1 cellular context compared by ENCODE assay signal in the genomic region with DNA sequence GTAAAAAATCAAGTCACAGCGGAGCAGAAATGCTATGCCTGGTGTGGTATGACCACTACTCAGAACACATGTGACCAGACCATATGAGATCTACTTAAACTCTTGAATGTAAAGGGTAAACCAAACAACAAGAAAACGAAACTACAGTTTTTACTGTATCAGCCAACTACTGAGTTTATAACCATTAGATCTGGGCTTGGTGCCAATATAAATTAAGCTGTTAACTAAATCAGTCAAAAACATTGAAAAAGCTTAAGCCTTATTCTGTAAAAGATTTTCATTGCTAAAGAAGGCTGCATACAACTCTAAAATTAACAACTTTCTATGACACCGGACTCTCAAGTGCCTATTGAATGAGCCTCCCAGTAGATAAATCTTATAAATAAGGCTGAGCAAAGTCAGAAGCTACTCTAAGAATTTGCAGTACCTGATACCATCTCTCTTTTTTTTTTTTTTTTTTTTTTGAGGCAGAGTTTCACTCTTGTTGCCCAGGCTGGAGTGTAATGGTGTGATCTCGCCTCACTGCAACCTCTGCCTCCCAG.
TF ChIP-seq lines count a peak whose summit lies in the region.

No MANE protein-coding gene starts in this region.

TF ChIP-seq in GM12878, 131 proteins besides CTCF, POLR2A, EP300 and RAD21 (continued from another document):
- TF ChIP-seq, protein P1, sequence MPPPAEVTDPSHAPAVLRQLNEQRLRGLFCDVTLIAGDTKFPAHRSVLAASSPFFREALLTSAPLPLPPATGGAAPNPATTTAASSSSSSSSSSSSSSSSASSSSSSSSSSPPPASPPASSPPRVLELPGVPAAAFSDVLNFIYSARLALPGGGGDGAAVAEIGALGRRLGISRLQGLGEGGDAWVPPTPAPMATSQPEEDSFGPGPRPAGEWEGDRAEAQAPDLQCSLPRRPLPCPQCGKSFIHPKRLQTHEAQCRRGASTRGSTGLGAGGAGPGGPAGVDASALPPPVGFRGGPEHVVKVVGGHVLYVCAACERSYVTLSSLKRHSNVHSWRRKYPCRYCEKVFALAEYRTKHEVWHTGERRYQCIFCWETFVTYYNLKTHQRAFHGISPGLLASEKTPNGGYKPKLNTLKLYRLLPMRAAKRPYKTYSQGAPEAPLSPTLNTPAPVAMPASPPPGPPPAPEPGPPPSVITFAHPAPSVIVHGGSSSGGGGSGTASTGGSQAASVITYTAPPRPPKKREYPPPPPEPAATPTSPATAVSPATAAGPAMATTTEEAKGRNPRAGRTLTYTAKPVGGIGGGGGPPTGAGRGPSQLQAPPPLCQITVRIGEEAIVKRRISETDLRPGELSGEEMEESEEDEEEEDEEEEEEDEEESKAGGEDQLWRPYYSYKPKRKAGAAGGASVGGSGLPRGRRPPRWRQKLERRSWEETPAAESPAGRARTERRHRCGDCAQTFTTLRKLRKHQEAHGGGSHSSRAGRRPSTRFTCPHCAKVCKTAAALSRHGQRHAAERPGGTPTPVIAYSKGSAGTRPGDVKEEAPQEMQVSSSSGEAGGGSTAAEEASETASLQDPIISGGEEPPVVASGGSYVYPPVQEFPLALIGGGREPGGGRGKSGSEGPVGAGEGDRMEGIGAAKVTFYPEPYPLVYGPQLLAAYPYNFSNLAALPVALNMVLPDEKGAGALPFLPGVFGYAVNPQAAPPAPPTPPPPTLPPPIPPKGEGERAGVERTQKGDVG (CRISPR knock-in tag; IDR thresholded peaks at IDR 0.05), result no peak
- no peak for TF ChIP-seq MEF2B (IDR thresholded peaks at IDR 0.05; ENCODE audit: partially characterized antibody, poor library complexity, severe bottlenecking)
- peak; percentile 72 for TF ChIP-seq MTA2 (IDR thresholded peaks at IDR 0.05; ENCODE audit: low read depth)
- TF ChIP-seq CREB1 (IDR thresholded peaks at IDR 0.05; ENCODE audit: low read depth), result 0 out of 2 replicates have a peak, but pooled peaks have one; percentile 24
- no peak; the same call in 1 of the 2 replicates for TF ChIP-seq IKZF1 (conservative IDR thresholded peaks at IDR 0.05)
- peak; percentile 67 for TF ChIP-seq NFIC (IDR thresholded peaks at IDR 0.05; ENCODE audit: low read depth, low read length)
- TF ChIP-seq MXI1 (IDR thresholded peaks at IDR 0.05; ENCODE audit: low read depth, low read length), result 0 out of 2 replicates have a peak, but pooled peaks have one; percentile 16
- TF ChIP-seq CREM (IDR thresholded peaks at IDR 0.05; ENCODE audit: low read depth), result peak; percentile 46; the same call in 1 of the 2 replicates
- TF ChIP-seq NBN (IDR thresholded peaks at IDR 0.05), result 0 out of 2 replicates have a peak, but pooled peaks have one; percentile 47
- TF ChIP-seq SMAD1 (IDR thresholded peaks at IDR 0.05; ENCODE audit: low read depth, partially characterized antibody), result peak; percentile 96
- 0 out of 2 replicates have a peak, but pooled peaks have one; percentile 59 for TF ChIP-seq JUND (IDR thresholded peaks at IDR 0.05; ENCODE audit: low read depth, low read length)
- 0 out of 2 replicates have a peak, but pooled peaks have one; percentile 29 for TF ChIP-seq ZBED1 (IDR thresholded peaks at IDR 0.05; ENCODE audit: borderline replicate concordance)
- TF ChIP-seq, protein P2, sequence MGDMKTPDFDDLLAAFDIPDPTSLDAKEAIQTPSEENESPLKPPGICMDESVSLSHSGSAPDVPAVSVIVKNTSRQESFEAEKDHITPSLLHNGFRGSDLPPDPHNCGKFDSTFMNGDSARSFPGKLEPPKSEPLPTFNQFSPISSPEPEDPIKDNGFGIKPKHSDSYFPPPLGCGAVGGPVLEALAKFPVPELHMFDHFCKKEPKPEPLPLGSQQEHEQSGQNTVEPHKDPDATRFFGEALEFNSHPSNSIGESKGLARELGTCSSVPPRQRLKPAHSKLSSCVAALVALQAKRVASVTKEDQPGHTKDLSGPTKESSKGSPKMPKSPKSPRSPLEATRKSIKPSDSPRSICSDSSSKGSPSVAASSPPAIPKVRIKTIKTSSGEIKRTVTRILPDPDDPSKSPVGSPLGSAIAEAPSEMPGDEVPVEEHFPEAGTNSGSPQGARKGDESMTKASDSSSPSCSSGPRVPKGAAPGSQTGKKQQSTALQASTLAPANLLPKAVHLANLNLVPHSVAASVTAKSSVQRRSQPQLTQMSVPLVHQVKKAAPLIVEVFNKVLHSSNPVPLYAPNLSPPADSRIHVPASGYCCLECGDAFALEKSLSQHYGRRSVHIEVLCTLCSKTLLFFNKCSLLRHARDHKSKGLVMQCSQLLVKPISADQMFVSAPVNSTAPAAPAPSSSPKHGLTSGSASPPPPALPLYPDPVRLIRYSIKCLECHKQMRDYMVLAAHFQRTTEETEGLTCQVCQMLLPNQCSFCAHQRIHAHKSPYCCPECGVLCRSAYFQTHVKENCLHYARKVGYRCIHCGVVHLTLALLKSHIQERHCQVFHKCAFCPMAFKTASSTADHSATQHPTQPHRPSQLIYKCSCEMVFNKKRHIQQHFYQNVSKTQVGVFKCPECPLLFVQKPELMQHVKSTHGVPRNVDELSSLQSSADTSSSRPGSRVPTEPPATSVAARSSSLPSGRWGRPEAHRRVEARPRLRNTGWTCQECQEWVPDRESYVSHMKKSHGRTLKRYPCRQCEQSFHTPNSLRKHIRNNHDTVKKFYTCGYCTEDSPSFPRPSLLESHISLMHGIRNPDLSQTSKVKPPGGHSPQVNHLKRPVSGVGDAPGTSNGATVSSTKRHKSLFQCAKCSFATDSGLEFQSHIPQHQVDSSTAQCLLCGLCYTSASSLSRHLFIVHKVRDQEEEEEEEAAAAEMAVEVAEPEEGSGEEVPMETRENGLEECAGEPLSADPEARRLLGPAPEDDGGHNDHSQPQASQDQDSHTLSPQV (IDR thresholded peaks at IDR 0.05), result no peak
- no peak for TF ChIP-seq GABPA (IDR thresholded peaks at IDR 0.05; ENCODE audit: low read depth)
- TF ChIP-seq ZNF384 (IDR thresholded peaks at IDR 0.05; ENCODE audit: borderline replicate concordance, low read depth, low read length), result peak; percentile 38; the same call in 1 of the 2 replicates
- peak; percentile 91 for TF ChIP-seq RUNX3 (IDR thresholded peaks at IDR 0.05; ENCODE audit: low read length)
- peak; percentile 76 for TF ChIP-seq JUNB (IDR thresholded peaks at IDR 0.05)
- peak; percentile 86 for TF ChIP-seq RAD51 (IDR thresholded peaks at IDR 0.05)
- TF ChIP-seq, protein P3, sequence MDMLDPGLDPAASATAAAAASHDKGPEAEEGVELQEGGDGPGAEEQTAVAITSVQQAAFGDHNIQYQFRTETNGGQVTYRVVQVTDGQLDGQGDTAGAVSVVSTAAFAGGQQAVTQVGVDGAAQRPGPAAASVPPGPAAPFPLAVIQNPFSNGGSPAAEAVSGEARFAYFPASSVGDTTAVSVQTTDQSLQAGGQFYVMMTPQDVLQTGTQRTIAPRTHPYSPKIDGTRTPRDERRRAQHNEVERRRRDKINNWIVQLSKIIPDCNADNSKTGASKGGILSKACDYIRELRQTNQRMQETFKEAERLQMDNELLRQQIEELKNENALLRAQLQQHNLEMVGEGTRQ (IDR thresholded peaks at IDR 0.05; ENCODE audit: borderline replicate concordance, low read depth, low read length), result peak; percentile 32; the same call in 1 of the 2 replicates
- peak; percentile 58; the same call in 1 of the 2 replicates for TF ChIP-seq CBFB (IDR thresholded peaks at IDR 0.05; ENCODE audit: low read depth)
- TF ChIP-seq, protein P4, sequence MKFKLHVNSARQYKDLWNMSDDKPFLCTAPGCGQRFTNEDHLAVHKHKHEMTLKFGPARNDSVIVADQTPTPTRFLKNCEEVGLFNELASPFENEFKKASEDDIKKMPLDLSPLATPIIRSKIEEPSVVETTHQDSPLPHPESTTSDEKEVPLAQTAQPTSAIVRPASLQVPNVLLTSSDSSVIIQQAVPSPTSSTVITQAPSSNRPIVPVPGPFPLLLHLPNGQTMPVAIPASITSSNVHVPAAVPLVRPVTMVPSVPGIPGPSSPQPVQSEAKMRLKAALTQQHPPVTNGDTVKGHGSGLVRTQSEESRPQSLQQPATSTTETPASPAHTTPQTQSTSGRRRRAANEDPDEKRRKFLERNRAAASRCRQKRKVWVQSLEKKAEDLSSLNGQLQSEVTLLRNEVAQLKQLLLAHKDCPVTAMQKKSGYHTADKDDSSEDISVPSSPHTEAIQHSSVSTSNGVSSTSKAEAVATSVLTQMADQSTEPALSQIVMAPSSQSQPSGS (IDR thresholded peaks at IDR 0.05; ENCODE audit: low read length), result peak; percentile 32; the same call in 1 of the 2 replicates
- TF ChIP-seq IRF4 (IDR thresholded peaks at IDR 0.05; ENCODE audit: low read depth, low read length), result peak; percentile 59; the same call in 1 of the 2 replicates
- TF ChIP-seq, protein P5, sequence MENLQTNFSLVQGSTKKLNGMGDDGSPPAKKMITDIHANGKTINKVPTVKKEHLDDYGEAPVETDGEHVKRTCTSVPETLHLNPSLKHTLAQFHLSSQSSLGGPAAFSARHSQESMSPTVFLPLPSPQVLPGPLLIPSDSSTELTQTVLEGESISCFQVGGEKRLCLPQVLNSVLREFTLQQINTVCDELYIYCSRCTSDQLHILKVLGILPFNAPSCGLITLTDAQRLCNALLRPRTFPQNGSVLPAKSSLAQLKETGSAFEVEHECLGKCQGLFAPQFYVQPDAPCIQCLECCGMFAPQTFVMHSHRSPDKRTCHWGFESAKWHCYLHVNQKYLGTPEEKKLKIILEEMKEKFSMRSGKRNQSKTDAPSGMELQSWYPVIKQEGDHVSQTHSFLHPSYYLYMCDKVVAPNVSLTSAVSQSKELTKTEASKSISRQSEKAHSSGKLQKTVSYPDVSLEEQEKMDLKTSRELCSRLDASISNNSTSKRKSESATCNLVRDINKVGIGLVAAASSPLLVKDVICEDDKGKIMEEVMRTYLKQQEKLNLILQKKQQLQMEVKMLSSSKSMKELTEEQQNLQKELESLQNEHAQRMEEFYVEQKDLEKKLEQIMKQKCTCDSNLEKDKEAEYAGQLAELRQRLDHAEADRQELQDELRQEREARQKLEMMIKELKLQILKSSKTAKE (IDR thresholded peaks at IDR 0.05; ENCODE audit: low read depth, poor library complexity, severe bottlenecking), result peak; percentile 87
- peak; percentile 55 to 65; a peak in 2 of 4 replicates for TF ChIP-seq BHLHE40 (IDR thresholded peaks at IDR 0.05; ENCODE audit: borderline replicate concordance in 1 of 2, low read depth in 2 of 2, low read length in 1 of 2)
- 0 out of 2 replicates have a peak, but pooled peaks have one; percentile 29 for TF ChIP-seq MEF2A (IDR thresholded peaks at IDR 0.05; ENCODE audit: insufficient read depth, low read depth, low read length)
- TF ChIP-seq DPF2 (IDR thresholded peaks at IDR 0.05), result peak; percentile 69; the same call in 1 of the 2 replicates
- peak; percentile 62; the same call in 1 of the 2 replicates for TF ChIP-seq ZNF24 (IDR thresholded peaks at IDR 0.05)
